ENCODE assay signal across 8 cellular contexts in genomic region chr16:68529608-68529930, GRCh38. TPM values are rescaled to one million over a fixed set of nuclear protein-coding genes. Genes with fewer than 3 reads are reported as not detected.
DNase-seq lines count a peak whose midpoint lies in the region; ATAC-seq and TF ChIP-seq lines count a peak whose summit lies in the region.

No MANE protein-coding gene starts in this region.

- H3K4me3 ChIP-seq in kidney epithelial cell (ENCODE audit: low read depth, low read length) (peak overlapping the region; percentile 64), tibial artery (peak overlapping the region; percentile 61 to 96)

- no peaks in the 10 kb centered on the region for H3K36me3 ChIP-seq in kidney epithelial cell (ENCODE audit: control insufficient read depth, insufficient read depth, low read length)
- H3K36me3 ChIP-seq in tibial artery: no peaks in the 10 kb centered on the region

- DNase-seq in activated naive CD4-positive, alpha-beta T cell treated with anti-CD3 and anti-CD28 coated beads, Interleukin-2, amount 50 U/mL, for 72 hours (ENCODE audit: low spot score in 2 of 2): no peak
- DNase-seq in kidney epithelial cell (ENCODE audit: low read depth) (no peak), tibial artery (no peak), medulla oblongata (ENCODE audit: extremely low spot score) (no peak), NCI-H187 treated with DMSO at 0.1 percent for 48 hours (lab: John Stamatoyannopoulos, UW) (no peak), LoVo (ENCODE audit: low spot score) (no peak)

- H3K27ac Mint-ChIP-seq in activated naive CD4-positive, alpha-beta T cell treated with anti-CD3 and anti-CD28 coated beads, Interleukin-2, amount 50 U/mL, for 72 hours: peak overlapping the region; percentile 81 to 91

- TF ChIP-seq CTCF in C4-2B (conservative IDR thresholded peaks at IDR 0.05) (no peak), kidney epithelial cell (IDR thresholded peaks at IDR 0.05; ENCODE audit: insufficient read depth, low read length, poor library complexity, severe bottlenecking) (no peak), tibial artery (IDR thresholded peaks at IDR 0.05) (no peak)

- peaks cover 3 to 19% (median 13%) of the 10 kb centered on the region in 4 donors for H3K4me1 ChIP-seq in tibial artery

- no peaks in the 10 kb centered on the region for H3K9me3 ChIP-seq in tibial artery

- peak; percentile 19 for ATAC-seq in HG02642 (IDR thresholded peaks at IDR 0.05; ENCODE audit: poor library complexity, unreplicated experiment)
- ATAC-seq in activated naive CD4-positive, alpha-beta T cell treated with anti-CD3 and anti-CD28 coated beads, Interleukin-2, amount 50 U/mL, for 72 hours: peak; percentile 33 to 59

- peak overlapping the region; percentile 87 for H3K27ac ChIP-seq in C4-2B
- H3K27ac ChIP-seq in tibial artery: peak overlapping the region; percentile 9 to 35

- H3K36me3 Mint-ChIP-seq in activated naive CD4-positive, alpha-beta T cell treated with anti-CD3 and anti-CD28 coated beads, Interleukin-2, amount 50 U/mL, for 72 hours: peaks cover 7 to 26% of the 10 kb centered on the region in 2 donors

- H3K9me3 Mint-ChIP-seq in activated naive CD4-positive, alpha-beta T cell treated with anti-CD3 and anti-CD28 coated beads, Interleukin-2, amount 50 U/mL, for 72 hours: peaks cover 5 to 20% of the 10 kb centered on the region in 2 donors

- H3K27me3 ChIP-seq in kidney epithelial cell (ENCODE audit: control insufficient read depth, insufficient read depth, low read length) (no peaks in the 10 kb centered on the region), tibial artery (peaks cover 0 to 3% of the 10 kb centered on the region in 2 donors)

- intact Hi-C loops in tibial artery (cut with DNase I; ENCODE audit: low total_unique reads): loop anchor here (5.0 kb wide), 1 partner anchor 598 kb away; no protein-coding TSS in a partner anchor

RNA-seq across cellular contexts. Expression of gene ZFP90, which starts 9.5 kb away (rescaled TPM):
- total RNA-seq in activated naive CD4-positive, alpha-beta T cell treated with anti-CD3 and anti-CD28 coated beads, Interleukin-2, amount 50 U/mL, for 72 hours: 10 to 100 TPM; 29.7 to 37.7 TPM
- 49.2 and 57.7 TPM in 2 replicates for total RNA-seq in kidney epithelial cell
